ENCODE assay signal across 8 cellular contexts in the genomic region with DNA sequence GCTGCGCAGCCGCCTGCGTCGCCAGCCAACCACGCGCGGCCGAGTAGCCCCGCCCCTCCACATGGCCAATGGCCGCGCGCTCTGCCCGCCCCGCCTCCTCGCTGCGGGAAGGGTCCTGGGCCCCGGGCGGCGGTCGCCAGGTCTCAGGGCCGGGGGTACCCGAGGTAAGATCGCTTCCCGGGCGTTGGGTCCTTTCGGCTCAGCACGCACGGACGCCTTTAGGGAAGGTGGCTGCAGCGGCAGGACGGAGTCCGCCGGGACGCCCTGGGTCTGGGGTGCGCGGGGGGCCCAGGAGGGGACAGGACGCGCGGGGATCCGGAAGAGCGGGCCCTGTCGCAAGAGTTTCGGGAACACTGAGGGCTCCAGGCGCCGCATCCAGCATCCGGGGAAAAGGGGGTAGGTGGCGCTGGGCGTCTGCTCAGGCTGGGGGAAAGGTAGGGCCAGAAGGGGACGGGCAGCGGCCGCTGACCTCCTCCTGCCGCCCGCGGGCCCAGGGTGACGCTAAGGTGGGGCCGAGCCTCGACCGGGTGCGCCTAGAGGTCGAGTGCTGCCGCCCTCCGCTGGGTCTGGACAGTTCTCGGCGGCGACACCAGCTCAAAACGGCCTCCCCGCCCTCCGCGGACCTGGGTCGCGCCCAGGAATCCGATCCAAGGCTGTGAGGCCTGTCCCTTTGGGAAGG. TPM values are rescaled to one million over a fixed set of nuclear protein-coding genes. Genes with fewer than 3 reads are reported as not detected.
DNase-seq lines count a peak whose midpoint lies in the region; ATAC-seq and TF ChIP-seq lines count a peak whose summit lies in the region.

A gene (plus strand): TSS at position 95 of the 679 bp plus-strand sequence. CDS start 7,791 bp downstream, outside the sequence.

- H3K36me3 Mint-ChIP-seq in activated naive CD8-positive, alpha-beta T cell treated with anti-CD3 and anti-CD28 coated beads for 36 hours: peaks cover 6% of the 10 kb centered on the region
- no peaks in the 10 kb centered on the region for H3K36me3 Mint-ChIP-seq in glutamatergic neuron (ENCODE audit: unreplicated experiment)

- H3K9me2 ChIP-seq in SU-DHL-6 (replicated peaks; ENCODE audit: insufficient read depth, low read length): no peaks in the 10 kb centered on the region

- no peaks in the 10 kb centered on the region for H3K27me3 Mint-ChIP-seq in activated naive CD8-positive, alpha-beta T cell treated with anti-CD3 and anti-CD28 coated beads for 36 hours
- H3K27me3 Mint-ChIP-seq in glutamatergic neuron (ENCODE audit: unreplicated experiment): peaks cover 2% of the 10 kb centered on the region

- DNase-seq in HFF-Myc (ENCODE audit: extremely low read depth, low read depth): peak; percentile 24
- peak; percentile 91 for DNase-seq in NB4 (ENCODE audit: low read depth)
- peak; percentile 92 for DNase-seq in activated naive CD8-positive, alpha-beta T cell treated with anti-CD3 and anti-CD28 coated beads for 36 hours
- DNase-seq in glutamatergic neuron: peak; percentile 92
- peak; percentile 89 to 93 (median 90) for DNase-seq in ovary
- DNase-seq in thoracic aorta (ENCODE audit: low spot score): peak; percentile 36

- no peaks in the 10 kb centered on the region for H4K20me1 ChIP-seq in SU-DHL-6 (ENCODE audit: low read depth, low read length)

- H3K4me3 ChIP-seq in GM08714 (ENCODE audit: low read length): peak within 1 kb of the TSS; percentile 86
- peak within 1 kb of the TSS; percentile 82 for H3K4me3 ChIP-seq in HFF-Myc (replicated peaks; ENCODE audit: low read depth, low read length)
- H3K4me3 ChIP-seq in NB4 (ENCODE audit: low read depth, low read length): peak within 1 kb of the TSS; percentile 71
- peak within 1 kb of the TSS; percentile 71 for H3K4me3 ChIP-seq in SU-DHL-6 (ENCODE audit: insufficient read depth, low read length, poor library complexity, severe bottlenecking)
- peak within 1 kb of the TSS; percentile 98 for H3K4me3 ChIP-seq in ovary
- H3K4me3 ChIP-seq in thoracic aorta: peak within 1 kb of the TSS; percentile 91

- no peaks in the 10 kb centered on the region for H3K36me3 ChIP-seq in SU-DHL-6 (ENCODE audit: low read length)
- H3K36me3 ChIP-seq in ovary: no peaks in the 10 kb centered on the region
- no peaks in the 10 kb centered on the region for H3K36me3 ChIP-seq in thoracic aorta

- peak within 1 kb of the TSS; percentile 74 for H2AFZ ChIP-seq in SU-DHL-6 (ENCODE audit: low read depth, low read length, severe bottlenecking)

- peak within 1 kb of the TSS; percentile 86 for H3K9ac ChIP-seq in SU-DHL-6 (ENCODE audit: low read length)

- H3K4me1 ChIP-seq in ovary (ENCODE audit: insufficient read depth) (peaks cover 2% of the 10 kb centered on the region), thoracic aorta (ENCODE audit: control insufficient read depth in 1 of 2, low read depth in 2 of 2) (peaks cover 5 to 17% of the 10 kb centered on the region in 2 donors)

- peak within 1 kb of the TSS; percentile 90 for H3K27ac Mint-ChIP-seq in activated naive CD8-positive, alpha-beta T cell treated with anti-CD3 and anti-CD28 coated beads for 36 hours
- peak within 1 kb of the TSS; percentile 60 for H3K27ac Mint-ChIP-seq in glutamatergic neuron (ENCODE audit: unreplicated experiment)

- peak; percentile 77 for ATAC-seq in thoracic aorta (ENCODE audit: insufficient number of reproducible peaks, low FRiP score, low read depth)

- H3K9me3 ChIP-seq in SU-DHL-6 (ENCODE audit: insufficient read depth, low read length) (no peaks in the 10 kb centered on the region), ovary (no peaks in the 10 kb centered on the region), thoracic aorta (no peaks in the 10 kb centered on the region)

- TF ChIP-seq CTCF in HFF-Myc (IDR thresholded peaks at IDR 0.05; ENCODE audit: low read depth, low read length, missing control alignments) (no peak), NB4 (IDR thresholded peaks at IDR 0.05; ENCODE audit: low read depth, low read length) (no peak), SU-DHL-6 (IDR thresholded peaks at IDR 0.05; ENCODE audit: insufficient read depth, low read length, poor library complexity, severe bottlenecking) (no peak), glutamatergic neuron (IDR thresholded peaks at IDR 0.05; ENCODE audit: partially characterized antibody, unreplicated experiment) (no peak), ovary (IDR thresholded peaks at IDR 0.05) (no peak), thoracic aorta (IDR thresholded peaks at IDR 0.05) (no peak)

- H3K79me2 ChIP-seq in SU-DHL-6 (ENCODE audit: insufficient read depth, low read length): peaks cover 26% of the 10 kb centered on the region

- H3K4me1 Mint-ChIP-seq in activated naive CD8-positive, alpha-beta T cell treated with anti-CD3 and anti-CD28 coated beads for 36 hours: peaks cover 19% of the 10 kb centered on the region
- peaks cover 2% of the 10 kb centered on the region for H3K4me1 Mint-ChIP-seq in glutamatergic neuron (ENCODE audit: low read depth, unreplicated experiment)

- no peaks in the 10 kb centered on the region for H3K9me3 Mint-ChIP-seq in activated naive CD8-positive, alpha-beta T cell treated with anti-CD3 and anti-CD28 coated beads for 36 hours
- peaks cover 4% of the 10 kb centered on the region for H3K9me3 Mint-ChIP-seq in glutamatergic neuron (ENCODE audit: unreplicated experiment)

- H3K4me2 ChIP-seq in SU-DHL-6 (ENCODE audit: low read depth, low read length, poor library complexity, severe bottlenecking): peak within 1 kb of the TSS; percentile 94

- 0 to 1% (median 1%) methylated on average over 36 to 72 of the region's 72 CpGs for WGBS in ovary, 3 donors

- TF ChIP-seq EP300 in ovary (IDR thresholded peaks at IDR 0.05): no peak

- H3K4me3 Mint-ChIP-seq in activated naive CD8-positive, alpha-beta T cell treated with anti-CD3 and anti-CD28 coated beads for 36 hours: peak within 1 kb of the TSS; percentile 86
- H3K4me3 Mint-ChIP-seq in glutamatergic neuron (ENCODE audit: unreplicated experiment): peak within 1 kb of the TSS; percentile 88

- TF ChIP-seq POLR2A in NB4 (IDR thresholded peaks at IDR 0.05; ENCODE audit: extremely low read depth, insufficient read length) (peak; percentile 87), ovary (IDR thresholded peaks at IDR 0.05) (peak; percentile 73)

- intact Hi-C loops in ovary (cut with DNase I): no loop called here

- H3F3A ChIP-seq in SU-DHL-6 (ENCODE audit: insufficient read depth): peaks cover 5% of the 10 kb centered on the region; the same call in 1 of the 2 replicates

- H3K27me3 ChIP-seq in SU-DHL-6 (ENCODE audit: low read length) (no peaks in the 10 kb centered on the region), ovary (no peaks in the 10 kb centered on the region), thoracic aorta (replicated peaks; ENCODE audit: insufficient read depth) (no peaks in the 10 kb centered on the region)

- H3K27ac ChIP-seq in SU-DHL-6 (ENCODE audit: low read depth, low read length) (peak within 1 kb of the TSS; percentile 30), ovary (peak within 1 kb of the TSS; percentile 77 to 95), thoracic aorta (peak within 1 kb of the TSS; percentile 90 to 96)

RNA-seq across cellular contexts. Expression of the gene that starts here (rescaled TPM):
- 10 to 100 TPM; 21.2 to 21.6 TPM for total RNA-seq in activated naive CD8-positive, alpha-beta T cell treated with anti-CD3 and anti-CD28 coated beads for 36 hours
- 25.8 TPM for total RNA-seq in glutamatergic neuron (ENCODE audit: unreplicated experiment)
- 10 to 100 TPM; 14.2 to 50.5 (median 34.5) TPM for total RNA-seq in ovary
- 10 to 100 TPM; 28.6 to 35.1 TPM for polyA plus RNA-seq in ovary
- total RNA-seq in thoracic aorta: 10 to 100 TPM; 35.2 to 42.1 TPM

Comparison
In these comparisons a context has a peak if more than half of its experiments do, and no peak if none do; other contexts are left out.
1. Peak in every context shown above with its lines: DNase-seq, ATAC-seq, H3K4me3 ChIP-seq and H3K27ac ChIP-seq.
2. DNase-seq: peak in every context shown above with its lines; median percentile 92 in activated naive CD8-positive, alpha-beta T cell treated with anti-CD3 and anti-CD28 coated beads for 36 hours; 92 in glutamatergic neuron; 91 in NB4; 90 in ovary; 36 in thoracic aorta; 24 in HFF-Myc.
3. H3K27ac ChIP-seq: peak in every context shown above with its lines; median percentile 93 in thoracic aorta; 86 in ovary; 30 in SU-DHL-6.